ENCODE assay signal across 6 cellular contexts in the genomic region with DNA sequence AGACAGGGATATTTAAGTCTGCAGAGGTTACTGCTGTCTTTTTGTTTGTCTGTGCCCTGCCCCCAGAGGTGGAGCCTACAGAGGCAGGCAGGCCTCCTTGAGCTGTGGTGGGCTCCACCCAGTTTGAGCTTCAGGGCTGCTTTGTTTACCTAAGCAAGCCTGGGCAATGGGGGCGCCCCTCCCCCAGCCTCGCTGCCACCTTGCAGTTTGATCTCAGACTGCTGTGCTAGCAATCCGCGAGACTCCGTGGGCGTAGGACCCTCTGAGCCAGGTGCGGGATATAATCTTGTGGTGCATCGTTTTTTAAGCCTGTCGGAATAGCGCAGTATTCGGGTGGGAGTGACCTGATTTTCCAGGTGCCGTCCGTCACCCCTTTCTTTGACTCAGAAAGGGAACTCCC. TPM values are rescaled to one million over a fixed set of nuclear protein-coding genes. Genes with fewer than 3 reads are reported as not detected.
"Had no signal": no experiment of that assay in that cellular context is flagged by ENCODE, and none has a peak within 500 bp of the region (broad histone marks: within the 10 kb centered on the region; RNA-seq: fewer than 3 reads in every experiment).

No MANE protein-coding gene starts in this region.

RNA-seq across cellular contexts. Expression of a gene that starts 47.3 kb away (rescaled TPM):
- total RNA-seq: K562, RPMI7951, SK-MEL-5, T-cell had no signal
- polyA plus RNA-seq: IgD-negative memory B cell, K562, SK-N-SH had no signal
